8 cellular contexts compared by ENCODE assay signal in genomic region chr4:152014280-152014679, GRCh38.
DNase-seq lines count a peak whose midpoint lies in the region; ATAC-seq and TF ChIP-seq lines count a peak whose summit lies in the region.

No MANE protein-coding gene starts in this region.

- H3K9me3 ChIP-seq in colonic mucosa: no peaks in the 10 kb centered on the region

- H3K27ac ChIP-seq in coronary artery (no peak overlapping the region), colonic mucosa (no peak overlapping the region)

- H3K36me3 ChIP-seq in colonic mucosa: no peaks in the 10 kb centered on the region

- CTCF ChIA-PET in activated CD8-positive, alpha-beta T cell treated with anti-CD3 and anti-CD28 coated beads, Interleukin-2, amount 10 ng/mL, durations not matched to agents 7 days and 5 days (lab: Charles Lee): interaction anchor here (0.9 kb wide), 1 partner anchor 25 kb away, joined by 3 read pairs; no protein-coding TSS in a partner anchor

- H3K4me1 ChIP-seq in colonic mucosa: no peaks in the 10 kb centered on the region

- peaks cover 3% of the 10 kb centered on the region for H3K27me3 Mint-ChIP-seq in activated CD8-positive, alpha-beta T cell treated with anti-CD3 and anti-CD28 coated beads, Interleukin-2, amount 10 ng/mL, durations not matched to agents 7 days and 5 days (ENCODE audit: low read depth)

- TF ChIP-seq CTCF in coronary artery (IDR thresholded peaks at IDR 0.05) (no peak), colonic mucosa (IDR thresholded peaks at IDR 0.05) (no peak)

- DNase-seq in activated CD8-positive, alpha-beta T cell treated with anti-CD3 and anti-CD28 coated beads, Interleukin-2, amount 10 ng/mL, durations not matched to agents 7 days and 5 days: peak; percentile 79
- peak; percentile 5 to 18 (median 12) for DNase-seq in stimulated activated CD4-positive, alpha-beta T cell treated with anti-CD3 and anti-CD28 coated beads, TNF-alpha, amount 100 ng/mL, for 4 hours (ENCODE audit: low read depth in 3 of 3)
- DNase-seq in AG08396 (ENCODE audit: low spot score): no peak
- no peak for DNase-seq in coronary artery (ENCODE audit: low spot score)
- no peak for DNase-seq in NCI-H446 (lab: John Stamatoyannopoulos, UW)
- no peak for DNase-seq in colonic mucosa

- H3K27ac Mint-ChIP-seq in activated CD8-positive, alpha-beta T cell treated with anti-CD3 and anti-CD28 coated beads, Interleukin-2, amount 10 ng/mL, durations not matched to agents 7 days and 5 days: peak overlapping the region; percentile 67

- peak overlapping the region; percentile 23 for H3K4me3 Mint-ChIP-seq in activated CD8-positive, alpha-beta T cell treated with anti-CD3 and anti-CD28 coated beads, Interleukin-2, amount 10 ng/mL, durations not matched to agents 7 days and 5 days

- POLR2A ChIA-PET in activated CD8-positive, alpha-beta T cell treated with anti-CD3 and anti-CD28 coated beads, Interleukin-2, amount 10 ng/mL, durations not matched to agents 7 days and 5 days (lab: Charles Lee): interaction anchor here (0.6 kb wide), 1 partner anchor 325 kb away, joined by 3 read pairs; no protein-coding TSS in a partner anchor

- no peak overlapping the region for H3K4me3 ChIP-seq in coronary artery
- no peak overlapping the region for H3K4me3 ChIP-seq in colonic mucosa

- intact Hi-C loops in colonic mucosa (cut with DNase I): no loop called here

- peaks cover 47% of the 10 kb centered on the region for H3K4me1 Mint-ChIP-seq in activated CD8-positive, alpha-beta T cell treated with anti-CD3 and anti-CD28 coated beads, Interleukin-2, amount 10 ng/mL, durations not matched to agents 7 days and 5 days (ENCODE audit: low read depth)

- no peak overlapping the region for H3K9ac ChIP-seq in colonic mucosa (ENCODE audit: low read depth in 2 of 2, low read length in 2 of 2)

- no peaks in the 10 kb centered on the region for H3K27me3 ChIP-seq in colonic mucosa

- H3K9me3 Mint-ChIP-seq in activated CD8-positive, alpha-beta T cell treated with anti-CD3 and anti-CD28 coated beads, Interleukin-2, amount 10 ng/mL, durations not matched to agents 7 days and 5 days (ENCODE audit: insufficient read depth): no peaks in the 10 kb centered on the region

- H3K36me3 Mint-ChIP-seq in activated CD8-positive, alpha-beta T cell treated with anti-CD3 and anti-CD28 coated beads, Interleukin-2, amount 10 ng/mL, durations not matched to agents 7 days and 5 days (ENCODE audit: low read depth): peaks cover 7% of the 10 kb centered on the region

- ATAC-seq in GM19438 (IDR thresholded peaks at IDR 0.05; ENCODE audit: low read depth, unreplicated experiment) (peak; percentile 87), HG03159 (IDR thresholded peaks at IDR 0.05; ENCODE audit: unreplicated experiment) (peak; percentile 88)
- peak; percentile 75 for ATAC-seq in activated CD8-positive, alpha-beta T cell treated with anti-CD3 and anti-CD28 coated beads, Interleukin-2, amount 10 ng/mL, durations not matched to agents 7 days and 5 days

Comparison
In these comparisons a context has a peak if more than half of its experiments do, and no peak if none do; other contexts are left out.
1. DNase-seq: peak in activated CD8-positive, alpha-beta T cell treated with anti-CD3 and anti-CD28 coated beads, Interleukin-2, amount 10 ng/mL, durations not matched to agents 7 days and 5 days (single experiment) and stimulated activated CD4-positive, alpha-beta T cell treated with anti-CD3 and anti-CD28 coated beads, TNF-alpha, amount 100 ng/mL, for 4 hours (3 of 3); none in AG08396 (single experiment), coronary artery (single experiment), NCI-H446 (0 of 2) and colonic mucosa (single experiment).
2. Peak in every context shown above with its lines, with median percentiles within 50 percentile points of each other: ATAC-seq.